Comparison of ENCODE assay signal across 16 cellular contexts in genomic region chr12:70660002-70660604, GRCh38. TPM values are rescaled to one million over a fixed set of nuclear protein-coding genes. Genes with fewer than 3 reads are reported as not detected.
A peak's percentile ranks its signal among the peaks of the same experiment; 100 is the strongest.
DNase-seq lines count a peak whose midpoint lies in the region; ATAC-seq and TF ChIP-seq lines count a peak whose summit lies in the region.
"Had no signal": no experiment of that assay in that cellular context is flagged by ENCODE, and none has a peak within 500 bp of the region (broad histone marks: within the 10 kb centered on the region; RNA-seq: fewer than 3 reads in every experiment).

No MANE protein-coding gene starts in this region.

- H3K27ac ChIP-seq in GM23248 (peak overlapping the region; percentile 98), brain microvascular endothelial cell (peak overlapping the region; percentile 95), osteoblast (ENCODE audit: low read depth, low read length) (peak overlapping the region; percentile 86)
- H3K27ac ChIP-seq: Peyer's patch had no signal

- peak overlapping the region; percentile 68 for H3K9ac ChIP-seq in GM23248
- peak overlapping the region; percentile 77 for H3K9ac ChIP-seq in Loucy (ENCODE audit: low read depth, low read length, poor library complexity, severe bottlenecking)
- H3K9ac ChIP-seq: BLaER1 treated with 17β-estradiol and CSF1 and Interleukin-3, amounts not matched to agents 10 nM and 100 nM had no signal

- H3K9me2 ChIP-seq in GM23248 (ENCODE audit: insufficient read depth) (no peaks in the 10 kb centered on the region), Loucy (replicated peaks; ENCODE audit: low read depth, low read length) (no peaks in the 10 kb centered on the region)

- H3K4me3 ChIP-seq in GM23248 (peak overlapping the region; percentile 32; the same call in 1 of the 2 replicates), Loucy (ENCODE audit: low read length, poor library complexity, severe bottlenecking) (peak overlapping the region; percentile 70), brain microvascular endothelial cell (ENCODE audit: low read depth, low read length) (no peak overlapping the region), osteoblast (ENCODE audit: insufficient read depth, low read length) (no peak overlapping the region)
- H3K4me3 ChIP-seq: BLaER1 treated with 17β-estradiol and CSF1 and Interleukin-3, amounts not matched to agents 10 nM and 100 nM; GM23338; Peyer's patch had no signal

- WGBS in GM23248 (ENCODE audit: low coverage in 1 of 2, low lambda C conversion rate in 2 of 2, missing lambda C conversion rate in 2 of 2), 2 experiments = 96 to 100% methylated on average over 5 of the region's 5 CpGs

- H3K9me3 ChIP-seq in GM23248 (ENCODE audit: low read depth) (no peaks in the 10 kb centered on the region), Loucy (ENCODE audit: insufficient read depth, low read depth, low read length) (no peaks in the 10 kb centered on the region), osteoblast (ENCODE audit: low read depth, low read length) (no peaks in the 10 kb centered on the region)
- H3K9me3 ChIP-seq: BLaER1 treated with 17β-estradiol and CSF1 and Interleukin-3, amounts not matched to agents 10 nM and 100 nM; Peyer's patch had no signal

- no peak for DNase-seq in GM23248
- no peak for DNase-seq in brain microvascular endothelial cell
- DNase-seq in osteoblast (ENCODE audit: insufficient read length, low spot score, missing footprints) = no peak
- no peak for DNase-seq in cerebellar cortex (ENCODE audit: low spot score)
- no peak for DNase-seq in KBM-7
- DNase-seq: NCI-H1436 treated with DMSO at 0.1 percent for 48 hours, NCI-H2107, NCI-H345, NCI-H748 treated with DMSO at 0.1 percent for 48 hours, Peyer's patch, SHP77 had no signal

- in situ Hi-C loops in GM23248 (cut with MboI) (no loop called here), brain microvascular endothelial cell (cut with HindIII; ENCODE audit: low pct_ligation_motif_present, low sequenced_read_pairs) (no loop called here), KBM-7 (cut with MboI; ENCODE audit: low pct_unique_long_range_greater_than_20kb, low sequenced_read_pairs) (no loop called here)

- peaks cover 29% of the 10 kb centered on the region for H3K4me1 ChIP-seq in GM23248 (ENCODE audit: insufficient read depth)
- peaks cover 72% of the 10 kb centered on the region for H3K4me1 ChIP-seq in Loucy (ENCODE audit: insufficient read depth, low read length, poor library complexity, severe bottlenecking)
- H3K4me1 ChIP-seq in osteoblast (ENCODE audit: insufficient read depth, low read length) = peaks cover 19% of the 10 kb centered on the region
- H3K4me1 ChIP-seq: Peyer's patch had no signal

- H3K27me3 ChIP-seq in GM23248 (replicated peaks; ENCODE audit: insufficient read depth) = no peaks in the 10 kb centered on the region
- no peaks in the 10 kb centered on the region for H3K27me3 ChIP-seq in Loucy (ENCODE audit: insufficient read depth, low read length, poor library complexity, severe bottlenecking)
- H3K27me3 ChIP-seq in brain microvascular endothelial cell (replicated peaks) = no peaks in the 10 kb centered on the region
- H3K27me3 ChIP-seq in osteoblast (ENCODE audit: insufficient read depth, low read length) = no peaks in the 10 kb centered on the region
- H3K27me3 ChIP-seq: BLaER1 treated with 17β-estradiol and CSF1 and Interleukin-3, amounts not matched to agents 10 nM and 100 nM; Peyer's patch had no signal

- no peak for ATAC-seq in HG02642 (IDR thresholded peaks at IDR 0.05; ENCODE audit: poor library complexity, unreplicated experiment)
- ATAC-seq: GM23338, HepG2 had no signal

- H3K36me3 ChIP-seq in GM23248 (ENCODE audit: low read depth) (no peaks in the 10 kb centered on the region), Loucy (ENCODE audit: insufficient read depth, low read length) (no peaks in the 10 kb centered on the region), brain microvascular endothelial cell (replicated peaks) (no peaks in the 10 kb centered on the region), osteoblast (ENCODE audit: insufficient read depth, low read length) (no peaks in the 10 kb centered on the region)
- H3K36me3 ChIP-seq: BLaER1 treated with 17β-estradiol and CSF1 and Interleukin-3, amounts not matched to agents 10 nM and 100 nM; Peyer's patch had no signal

- H3F3A ChIP-seq in GM23248 (ENCODE audit: insufficient read depth) = peaks cover 18% of the 10 kb centered on the region
- 0 out of 2 replicates have a peak, but pooled peaks cover 2% of the 10 kb centered on the region for H3F3A ChIP-seq in Loucy (ENCODE audit: low read depth)

- TF ChIP-seq CTCF in Loucy (conservative IDR thresholded peaks at IDR 0.05; ENCODE audit: low read length) = no peak
- no peak for TF ChIP-seq CTCF in brain microvascular endothelial cell (IDR thresholded peaks at IDR 0.05; ENCODE audit: low read depth, low read length, missing control alignments)
- no peak for TF ChIP-seq CTCF in osteoblast (IDR thresholded peaks at IDR 0.05; ENCODE audit: extremely low read depth, low read depth, low read length)

- H3K79me2 ChIP-seq in GM23248 (ENCODE audit: insufficient read depth) = no peaks in the 10 kb centered on the region
- H3K79me2 ChIP-seq in Loucy (ENCODE audit: insufficient read depth, low read length) = peaks cover 6% of the 10 kb centered on the region; the same call in 1 of the 2 replicates
- no peaks in the 10 kb centered on the region for H3K79me2 ChIP-seq in osteoblast (ENCODE audit: insufficient read depth, low read length)

- peak overlapping the region; percentile 79 for H3K4me2 ChIP-seq in GM23248 (ENCODE audit: unreplicated experiment)
- peak overlapping the region; percentile 84 for H3K4me2 ChIP-seq in Loucy (ENCODE audit: low read depth, low read length, poor library complexity, severe bottlenecking)
- no peak overlapping the region for H3K4me2 ChIP-seq in osteoblast (ENCODE audit: insufficient read depth, low read length)
- H3K4me2 ChIP-seq: GM23338 had no signal

- H2AFZ ChIP-seq in GM23248 = 0 out of 2 replicates have a peak overlapping the region, but pooled peaks have one; percentile 11
- H2AFZ ChIP-seq in Loucy (ENCODE audit: low read length) = no peak overlapping the region
- H2AFZ ChIP-seq in osteoblast (ENCODE audit: low read length) = no peak overlapping the region
- H2AFZ ChIP-seq: GM23338 had no signal

- H4K20me1 ChIP-seq in GM23248 (ENCODE audit: insufficient read depth) (no peaks in the 10 kb centered on the region), Loucy (ENCODE audit: insufficient read depth, low read length, poor library complexity, severe bottlenecking) (no peaks in the 10 kb centered on the region), osteoblast (ENCODE audit: insufficient read depth, low read length) (no peaks in the 10 kb centered on the region)
- H4K20me1 ChIP-seq: BLaER1 treated with 17β-estradiol and CSF1 and Interleukin-3, amounts not matched to agents 10 nM and 100 nM had no signal

RNA-seq across cellular contexts. Expression of gene PTPRB, which starts 22.9 kb away (rescaled TPM):
- 3.9 and 4.4 TPM in 2 replicates for total RNA-seq in GM23248 (2014; rRNA removed; shearing (Covaris generic))
- 3.8 and 5.1 TPM in 2 replicates for polyA plus RNA-seq in GM23248 (2016; fragmentation: Nextera tagmentation; extraction: Ambion mirVana)
- total RNA-seq in osteoblast = 0.29 and 1.1 TPM in 2 replicates

Comparison
In these comparisons a context has a peak if more than half of its experiments do, and no peak if none do; other contexts are left out.
1. H3K4me3 ChIP-seq: peak in GM23248 (single experiment) and Loucy (single experiment); none in brain microvascular endothelial cell (single experiment) and osteoblast (single experiment).
2. Peak in every context shown above with its lines, with median percentiles within 50 percentile points of each other: H3K27ac ChIP-seq.